ENCODE assay signal across 23 cellular contexts in the genomic region with DNA sequence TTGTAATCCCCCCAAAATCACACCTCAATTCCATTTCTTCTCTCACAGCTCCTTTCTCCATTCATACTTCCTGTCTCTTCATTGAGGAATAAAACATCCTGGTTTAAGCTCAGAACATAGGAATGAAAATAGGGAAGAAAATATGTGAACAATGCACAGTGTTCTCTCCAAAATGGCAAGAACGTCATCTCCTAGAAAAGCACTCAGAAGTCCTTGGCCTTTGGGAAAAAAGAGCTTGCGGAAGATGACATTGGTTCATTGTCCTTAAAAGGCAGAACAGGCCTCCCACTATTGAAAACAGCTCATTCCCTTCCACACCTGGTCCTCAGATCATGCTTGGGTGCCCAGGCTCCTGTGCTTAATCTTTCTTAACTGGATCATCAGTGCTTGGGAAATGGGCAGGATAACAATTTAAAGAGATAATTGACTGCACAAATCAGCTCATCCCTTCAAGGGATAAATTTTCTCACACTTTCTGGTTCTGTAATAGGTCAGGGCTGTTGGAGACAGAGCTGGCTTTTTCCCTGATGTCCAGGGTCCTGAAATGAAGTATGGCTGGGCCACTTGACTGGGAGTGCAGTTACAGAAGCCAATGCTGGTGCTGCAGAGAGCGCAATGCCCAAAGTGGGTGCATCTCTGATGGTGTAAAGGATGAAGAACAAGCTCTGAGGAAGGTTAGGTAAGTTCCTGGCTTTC.
DNase-seq lines count a peak whose midpoint lies in the region; ATAC-seq and TF ChIP-seq lines count a peak whose summit lies in the region.
"Had no signal": no experiment of that assay in that cellular context is flagged by ENCODE, and none has a peak within 500 bp of the region (broad histone marks: within the 10 kb centered on the region; RNA-seq: fewer than 3 reads in every experiment).

No MANE protein-coding gene starts in this region.

- no peaks in the 10 kb centered on the region for H4K20me1 ChIP-seq in GM23248 (ENCODE audit: insufficient read depth)
- H4K20me1 ChIP-seq: BLaER1 had no signal

- peak; percentile 55 for ATAC-seq in SK-N-SH treated with all-trans-retinoic acid at 6 μM for 48 hours
- ATAC-seq: activated CD8-positive, alpha-beta memory T cell treated with anti-CD3 and anti-CD28 coated beads, Interleukin-2, amount 10 ng/mL, durations not matched to agents 7 days and 5 days; effector memory CD8-positive, alpha-beta T cell had no signal

- peaks cover 66% of the 10 kb centered on the region for H3K79me2 ChIP-seq in GM23248 (ENCODE audit: insufficient read depth)

- peak overlapping the region; percentile 18 for H3K4me2 ChIP-seq in GM23248 (ENCODE audit: unreplicated experiment)
- H3K4me2 ChIP-seq: BLaER1 had no signal

- no peaks in the 10 kb centered on the region for H3K27me3 ChIP-seq in GM23248 (replicated peaks; ENCODE audit: insufficient read depth)
- H3K27me3 ChIP-seq: ascending aorta, BLaER1, MG63, sigmoid colon, vagina had no signal

- H3K36me3 ChIP-seq in GM23248 (ENCODE audit: low read depth), result no peaks in the 10 kb centered on the region
- H3K36me3 ChIP-seq: ascending aorta, BLaER1, esophagus muscularis mucosa, MG63, sigmoid colon, vagina, WERI-Rb-1 had no signal

- H3K4me3 ChIP-seq in GM23248 (no peak overlapping the region), fibroblast of pulmonary artery (replicated peaks; ENCODE audit: low read depth, low read length) (no peak overlapping the region)
- H3K4me3 ChIP-seq: ascending aorta, BLaER1, esophagus muscularis mucosa, MG63, sigmoid colon, vagina had no signal

- no peaks in the 10 kb centered on the region for H3K9me3 ChIP-seq in GM23248 (ENCODE audit: low read depth)
- H3K9me3 ChIP-seq: ascending aorta, BLaER1, esophagus muscularis mucosa, MG63, sigmoid colon, vagina had no signal

- TF ChIP-seq CTCF in fibroblast of pulmonary artery (IDR thresholded peaks at IDR 0.05; ENCODE audit: low read length, missing control alignments) (no peak), GM20000 (IDR thresholded peaks at IDR 0.05; ENCODE audit: extremely low read depth, missing control alignments) (no peak)

- H2AFZ ChIP-seq in GM23248, result no peak overlapping the region

- peaks cover 33% of the 10 kb centered on the region for H3F3A ChIP-seq in GM23248 (ENCODE audit: insufficient read depth)

- H3K4me1 ChIP-seq in GM23248 (ENCODE audit: insufficient read depth), result peaks cover 35% of the 10 kb centered on the region
- H3K4me1 ChIP-seq: ascending aorta, esophagus muscularis mucosa, sigmoid colon, vagina had no signal

- H3K9ac ChIP-seq in GM23248, result no peak overlapping the region
- H3K9ac ChIP-seq: BLaER1 had no signal

- WGBS in GM23248 (ENCODE audit: low coverage in 1 of 2, low lambda C conversion rate in 2 of 2, missing lambda C conversion rate in 2 of 2), 2 experiments, result 57 to 64% methylated on average over 3 of the region's 3 CpGs

- no peaks in the 10 kb centered on the region for H3K9me2 ChIP-seq in GM23248 (ENCODE audit: insufficient read depth)

- in situ Hi-C loops in GM23248 (cut with MboI), result no loop called here

- H3K27ac ChIP-seq in GM23248, result peak overlapping the region; percentile 51
- H3K27ac ChIP-seq: ascending aorta, BLaER1, esophagus muscularis mucosa, sigmoid colon, vagina, WERI-Rb-1 had no signal

- DNase-seq in GM23248, result peak; percentile 63
- DNase-seq in fibroblast of pulmonary artery (ENCODE audit: low read depth), result peak; percentile 62
- no peak for DNase-seq in NCI-H128 (lab: John Stamatoyannopoulos, UW; ENCODE audit: unreplicated experiment)
- no peak for DNase-seq in COLO668 (lab: John Stamatoyannopoulos, UW; ENCODE audit: unreplicated experiment)
- DNase-seq in COR-L47 (lab: John Stamatoyannopoulos, UW), result no peak
- DNase-seq in GM20000 (ENCODE audit: low spot score), result no peak
- DNase-seq: activated CD4-positive, alpha-beta T cell treated with anti-CD3 and anti-CD28 coated beads, Interleukin-2, amount 10 ng/mL, durations not matched to agents 7 days and 5 days; activated CD8-positive, alpha-beta memory T cell treated with anti-CD3 and anti-CD28 coated beads, Interleukin-2, amount 10 ng/mL, durations not matched to agents 7 days and 5 days; Calu3; effector memory CD8-positive, alpha-beta T cell; glutamatergic neuron; H7; MG63; NCI-H1436 treated with DMSO at 0.1 percent for 48 hours; NCI-H510A treated with DMSO at 0.1 percent for 48 hours; sigmoid colon; T-helper 2 cell; WERI-Rb-1 had no signal

TF ChIP-seq in SK-N-SH treated with all-trans-retinoic acid at 6 μM for 48 hours, 23 proteins besides CTCF, POLR2A, EP300 and RAD21:
- TF ChIP-seq ARNTL (CRISPR knock-in tag; IDR thresholded peaks at IDR 0.05; ENCODE audit: borderline replicate concordance, low read depth), result no peak

Comparison
In these comparisons a context has a peak if more than half of its experiments do, and no peak if none do; other contexts are left out.
1. DNase-seq: peak in GM23248 (single experiment) and fibroblast of pulmonary artery (single experiment); none in NCI-H128 (single experiment), COLO668 (single experiment), COR-L47 (single experiment) and GM20000 (single experiment).